23 cellular contexts compared by ENCODE assay signal in genomic region chr7:42099837-42100508, GRCh38.
DNase-seq lines count a peak whose midpoint lies in the region; ATAC-seq and TF ChIP-seq lines count a peak whose summit lies in the region.
"Had no signal": no experiment of that assay in that cellular context is flagged by ENCODE, and none has a peak within 500 bp of the region (broad histone marks: within the 10 kb centered on the region; RNA-seq: fewer than 3 reads in every experiment).

No MANE protein-coding gene starts in this region.

- intact Hi-C loops in upper lobe of right lung (cut with DNase I), result no loop called here
- intact Hi-C loops in lower lobe of right lung (cut with DNase I), result no loop called here

- no peak overlapping the region for H3K27ac ChIP-seq in upper lobe of right lung
- H3K27ac ChIP-seq in lower lobe of right lung, result no peak overlapping the region
- H3K27ac ChIP-seq: brain microvascular endothelial cell, esophagus muscularis mucosa, psoas muscle had no signal

- TF ChIP-seq CTCF in upper lobe of right lung (IDR thresholded peaks at IDR 0.05) (no peak), lower lobe of right lung (IDR thresholded peaks at IDR 0.05) (no peak)

- ATAC-seq in upper lobe of right lung (peak; percentile 37), lower lobe of right lung (no peak)
- ATAC-seq: activated CD8-positive, alpha-beta T cell treated with anti-CD3 and anti-CD28 coated beads for 36 hours; psoas muscle had no signal

- no peaks in the 10 kb centered on the region for H3K4me1 Mint-ChIP-seq in activated naive CD4-positive, alpha-beta T cell treated with anti-CD3 and anti-CD28 coated beads, Interleukin-2, amount 10 ng/mL, durations not matched to agents 7 days and 5 days
- H3K4me1 Mint-ChIP-seq: B cell had no signal

- H3K9me3 Mint-ChIP-seq in activated naive CD4-positive, alpha-beta T cell treated with anti-CD3 and anti-CD28 coated beads, Interleukin-2, amount 10 ng/mL, durations not matched to agents 7 days and 5 days, result no peaks in the 10 kb centered on the region
- H3K9me3 Mint-ChIP-seq: activated CD8-positive, alpha-beta T cell treated with anti-CD3 and anti-CD28 coated beads for 36 hours had no signal

- no peak overlapping the region for H3K27ac Mint-ChIP-seq in activated naive CD4-positive, alpha-beta T cell treated with anti-CD3 and anti-CD28 coated beads, Interleukin-2, amount 10 ng/mL, durations not matched to agents 7 days and 5 days
- H3K27ac Mint-ChIP-seq: activated CD8-positive, alpha-beta T cell treated with anti-CD3 and anti-CD28 coated beads for 36 hours; B cell had no signal

- H3K4me3 ChIP-seq in upper lobe of right lung (no peak overlapping the region), lower lobe of right lung (no peak overlapping the region)
- H3K4me3 ChIP-seq: esophagus muscularis mucosa, psoas muscle had no signal

- peak; percentile 6 for DNase-seq in SIG-M5 treated with dmso at 0.1 percent for 504 hours (lab: John Stamatoyannopoulos, UW; ENCODE audit: unreplicated experiment)
- DNase-seq in SIG-M5 (lab: John Stamatoyannopoulos, UW), result no peak
- DNase-seq in SKM-1 (lab: John Stamatoyannopoulos, UW; ENCODE audit: unreplicated experiment), result peak; percentile 13
- DNase-seq in fibroblast of gingiva (ENCODE audit: low read depth), result peak; percentile 53
- no peak for DNase-seq in upper lobe of right lung
- DNase-seq in stimulated activated CD4-positive, alpha-beta T cell treated with anti-CD3 and anti-CD28 coated beads, Interleukin-12 subunit alpha, Interleukin-12 subunit beta, amount 100 ng/mL, for 4 hours, result no peak
- DNase-seq in lower lobe of right lung, result no peak
- DNase-seq in activated naive CD4-positive, alpha-beta T cell treated with anti-CD3 and anti-CD28 coated beads, Interleukin-2, amount 10 ng/mL, durations not matched to agents 7 days and 5 days, result no peak
- DNase-seq: activated CD4-positive, alpha-beta T cell treated with anti-CD3 and anti-CD28 coated beads for 1 hour; activated CD8-positive, alpha-beta T cell treated with anti-CD3 and anti-CD28 coated beads for 36 hours; activated gamma-delta T cell; activated T-cell treated with anti-CD3 and anti-CD28 coated beads for 4 hours; brain microvascular endothelial cell; DMS153; effector CD8-positive, alpha-beta T cell; kidney glomerular epithelial cell; NCI-H1105; NCI-H2029 treated with DMSO at 0.1 percent for 48 hours; NCI-H226; psoas muscle; Right ventricle myocardium superior had no signal

- no peak overlapping the region for H3K4me3 Mint-ChIP-seq in activated naive CD4-positive, alpha-beta T cell treated with anti-CD3 and anti-CD28 coated beads, Interleukin-2, amount 10 ng/mL, durations not matched to agents 7 days and 5 days
- H3K4me3 Mint-ChIP-seq: activated CD8-positive, alpha-beta T cell treated with anti-CD3 and anti-CD28 coated beads for 36 hours; B cell had no signal

- CTCF ChIA-PET in activated naive CD4-positive, alpha-beta T cell treated with anti-CD3 and anti-CD28 coated beads, Interleukin-2, amount 10 ng/mL, durations not matched to agents 7 days and 5 days (lab: Charles Lee), result no interaction called here

- H3K4me1 ChIP-seq in upper lobe of right lung (peaks cover 13% of the 10 kb centered on the region), lower lobe of right lung (peaks cover 39% of the 10 kb centered on the region)

- H3K27me3 ChIP-seq in upper lobe of right lung (no peaks in the 10 kb centered on the region), lower lobe of right lung (ENCODE audit: low read depth) (no peaks in the 10 kb centered on the region)
- H3K27me3 ChIP-seq: brain microvascular endothelial cell, esophagus muscularis mucosa had no signal

- no peaks in the 10 kb centered on the region for H3K36me3 Mint-ChIP-seq in activated naive CD4-positive, alpha-beta T cell treated with anti-CD3 and anti-CD28 coated beads, Interleukin-2, amount 10 ng/mL, durations not matched to agents 7 days and 5 days

- H3K36me3 ChIP-seq in upper lobe of right lung (no peaks in the 10 kb centered on the region), lower lobe of right lung (no peaks in the 10 kb centered on the region)
- H3K36me3 ChIP-seq: brain microvascular endothelial cell had no signal

- H3K9me3 ChIP-seq in upper lobe of right lung (no peaks in the 10 kb centered on the region), lower lobe of right lung (no peaks in the 10 kb centered on the region)
- H3K9me3 ChIP-seq: esophagus muscularis mucosa, psoas muscle had no signal

- no peaks in the 10 kb centered on the region for H3K27me3 Mint-ChIP-seq in activated naive CD4-positive, alpha-beta T cell treated with anti-CD3 and anti-CD28 coated beads, Interleukin-2, amount 10 ng/mL, durations not matched to agents 7 days and 5 days
- H3K27me3 Mint-ChIP-seq: activated CD8-positive, alpha-beta T cell treated with anti-CD3 and anti-CD28 coated beads for 36 hours; B cell had no signal

Comparison
In these comparisons a context has a peak if more than half of its experiments do, and no peak if none do; other contexts are left out.
1. DNase-seq: peak in SIG-M5 treated with dmso at 0.1 percent for 504 hours (single experiment), SKM-1 (single experiment) and fibroblast of gingiva (single experiment); none in SIG-M5 (single experiment), upper lobe of right lung (single experiment), stimulated activated CD4-positive, alpha-beta T cell treated with anti-CD3 and anti-CD28 coated beads, Interleukin-12 subunit alpha, Interleukin-12 subunit beta, amount 100 ng/mL, for 4 hours (single experiment), lower lobe of right lung (single experiment) and activated naive CD4-positive, alpha-beta T cell treated with anti-CD3 and anti-CD28 coated beads, Interleukin-2, amount 10 ng/mL, durations not matched to agents 7 days and 5 days (single experiment).